18 cellular contexts compared by ENCODE assay signal in genomic region chr2:36441065-36441625, GRCh38.
DNase-seq lines count a peak whose midpoint lies in the region; ATAC-seq and TF ChIP-seq lines count a peak whose summit lies in the region.
"Had no signal": no experiment of that assay in that cellular context is flagged by ENCODE, and none has a peak within 500 bp of the region (broad histone marks: within the 10 kb centered on the region; RNA-seq: fewer than 3 reads in every experiment).

No MANE protein-coding gene starts in this region.

- WGBS in IMR-90 (ENCODE audit: extremely low coverage in 2 of 2, insufficient read length in 1 of 2), 2 experiments: 81% methylated on average over 10 of the region's 13 CpGs; no CpG with 5 or more reads in 1 of the 2 experiments
- 60 to 78% methylated on average over 1 to 13 of the region's 13 CpGs for WGBS in transverse colon (ENCODE audit: low coverage in 1 of 2), 2 donors

- H3K9me3 ChIP-seq in IMR-90 (ENCODE audit: control insufficient read depth, insufficient read depth, low read length) (no peaks in the 10 kb centered on the region), transverse colon (no peaks in the 10 kb centered on the region), A673 (ENCODE audit: low read depth, low read length, poor library complexity, severe bottlenecking) (no peaks in the 10 kb centered on the region)

- peak overlapping the region; percentile 1 for H2AK9ac ChIP-seq in IMR-90 (replicated peaks; ENCODE audit: low read depth, low read length, poor library complexity)

- dilution Hi-C loops in IMR-90 (cut with HindIII; ENCODE audit: low sequenced_read_pairs, unreplicated experiment): no loop called here

- peaks cover 21% of the 10 kb centered on the region for H3K4me1 ChIP-seq in IMR-90 (ENCODE audit: control insufficient read depth, insufficient read depth, low read length)
- H3K4me1 ChIP-seq in transverse colon: peaks cover 0 to 20% (median 10%) of the 10 kb centered on the region in 4 donors
- H3K4me1 ChIP-seq in A673 (ENCODE audit: insufficient read depth, low read length, poor library complexity, severe bottlenecking): no peaks in the 10 kb centered on the region
- H3K4me1 ChIP-seq in foreskin keratinocyte: peaks cover 12% of the 10 kb centered on the region

- TF ChIP-seq POLR2A in IMR-90 (IDR thresholded peaks at IDR 0.05; ENCODE audit: low read depth, low read length) (no peak), transverse colon (IDR thresholded peaks at IDR 0.05) (no peak)

- peak overlapping the region; percentile 26 for H4K91ac ChIP-seq in IMR-90 (ENCODE audit: insufficient read depth, low read depth, low read length)

- no peak for TF ChIP-seq CTCF in IMR-90 (conservative IDR thresholded peaks at IDR 0.05; ENCODE audit: low read depth, low read length)
- no peak for TF ChIP-seq CTCF in coronary artery (IDR thresholded peaks at IDR 0.05)
- TF ChIP-seq CTCF in nephron progenitor cell (IDR thresholded peaks at IDR 0.05): no peak
- no peak for TF ChIP-seq CTCF in transverse colon (IDR thresholded peaks at IDR 0.05)
- no peak for TF ChIP-seq CTCF in A673 (conservative IDR thresholded peaks at IDR 0.05; ENCODE audit: low read depth, low read length)
- TF ChIP-seq CTCF in foreskin keratinocyte (conservative IDR thresholded peaks at IDR 0.05): no peak

- no peaks in the 10 kb centered on the region for H3K27me3 ChIP-seq in IMR-90 (ENCODE audit: control insufficient read depth, insufficient read depth, low read length)
- H3K27me3 ChIP-seq in transverse colon: no peaks in the 10 kb centered on the region
- H3K27me3 ChIP-seq in A673 (replicated peaks; ENCODE audit: insufficient read depth, low read depth, low read length, poor library complexity): no peaks in the 10 kb centered on the region
- no peaks in the 10 kb centered on the region for H3K27me3 ChIP-seq in foreskin keratinocyte
- H3K27me3 ChIP-seq: hepatocyte had no signal

- CTCF ChIA-PET in IMR-90 (lab: Yijun Ruan, JAX): no interaction called here
- CTCF ChIA-PET in A673 (lab: Charles Lee): no interaction called here

- H3K9ac ChIP-seq in IMR-90 (ENCODE audit: low read depth, low read length): peak overlapping the region; percentile 0; the same call in 1 of the 2 replicates

- H2AFZ ChIP-seq in IMR-90 (replicated peaks; ENCODE audit: low read length, poor library complexity): no peak overlapping the region
- H2AFZ ChIP-seq: hepatocyte had no signal

- H4K20me1 ChIP-seq in IMR-90 (ENCODE audit: insufficient read depth, low read length): peaks cover 36% of the 10 kb centered on the region; the same call in 1 of the 2 replicates

- peak overlapping the region; percentile 61 for H3K4me2 ChIP-seq in IMR-90 (ENCODE audit: low read depth, low read length)
- H3K4me2 ChIP-seq: hepatocyte had no signal

- H2AK5ac ChIP-seq in IMR-90 (ENCODE audit: low read depth, low read length): peak overlapping the region; percentile 33; the same call in 1 of the 2 replicates

- H3K79me1 ChIP-seq in IMR-90 (ENCODE audit: low read depth in 1 of 2, low read length in 2 of 2): peaks cover 49 to 71% of the 10 kb centered on the region in 2 experiments

- H3K23ac ChIP-seq in IMR-90 (ENCODE audit: low read depth, low read length): peak overlapping the region; percentile 83

- peak overlapping the region; percentile 54 for H3K14ac ChIP-seq in IMR-90 (replicated peaks; ENCODE audit: low read depth, low read length)

- peak overlapping the region; percentile 68 for H3K27ac Mint-ChIP-seq in nephron progenitor cell
- H3K27ac Mint-ChIP-seq: activated CD4-positive, alpha-beta T cell treated with anti-CD3 and anti-CD28 coated beads for 36 hours; activated naive CD8-positive, alpha-beta T cell treated with anti-CD3 and anti-CD28 coated beads, Interleukin-2, amount 50 U/mL, for 24 hours had no signal

- no peak for TF ChIP-seq EP300 in transverse colon (IDR thresholded peaks at IDR 0.05; ENCODE audit: low read depth)

- peaks cover 58% of the 10 kb centered on the region for H3K36me3 Mint-ChIP-seq in nephron progenitor cell (ENCODE audit: low read depth)

- peak overlapping the region; percentile 73 for H3K4ac ChIP-seq in IMR-90 (ENCODE audit: low read depth, low read length)

- H3K27ac ChIP-seq in IMR-90 (ENCODE audit: insufficient read depth, low read length) (peak overlapping the region; percentile 35), coronary artery (peak overlapping the region; percentile 73 to 88), transverse colon (peak overlapping the region; percentile 25 to 68 (median 63)), A673 (ENCODE audit: low read depth, low read length, poor library complexity, severe bottlenecking) (no peak overlapping the region), foreskin keratinocyte (no peak overlapping the region)
- H3K27ac ChIP-seq: hepatocyte had no signal

- H3K9me3 Mint-ChIP-seq in nephron progenitor cell: no peaks in the 10 kb centered on the region
- H3K9me3 Mint-ChIP-seq: activated naive CD8-positive, alpha-beta T cell treated with anti-CD3 and anti-CD28 coated beads, Interleukin-2, amount 50 U/mL, for 24 hours had no signal

- no peak for DNase-seq in IMR-90
- no peak for DNase-seq in coronary artery (ENCODE audit: low spot score)
- DNase-seq in nephron progenitor cell: no peak
- DNase-seq in transverse colon: no peak
- DNase-seq in A673 (ENCODE audit: low spot score): no peak
- no peak for DNase-seq in D341Med (ENCODE audit: low spot score)
- DNase-seq in KBM-7: no peak
- DNase-seq in foreskin keratinocyte: no peak
- DNase-seq: activated CD4-positive, alpha-beta T cell treated with anti-CD3 and anti-CD28 coated beads for 36 hours; activated naive CD8-positive, alpha-beta T cell treated with anti-CD3 and anti-CD28 coated beads, Interleukin-2, amount 50 U/mL, for 24 hours; GDM1; islet precursor cell; mesenchymal stem cell; NCI-H1694; retina; stimulated activated CD4-positive, alpha-beta T cell treated with anti-CD3 and anti-CD28 coated beads, Interleukin-15, amount 100 ng/mL, for 24 hours; stimulated activated naive CD4-positive, alpha-beta T cell treated with Interleukin-2 at 50 U/mL for 16 hours had no signal

- POLR2A ChIA-PET in IMR-90 (lab: Charles Lee; ENCODE audit: unreplicated experiment) (no interaction called here), A673 (lab: Charles Lee; ENCODE audit: low non-redundant PET) (no interaction called here)

- H3K4me1 Mint-ChIP-seq in nephron progenitor cell: peaks cover 37% of the 10 kb centered on the region

- no peak overlapping the region for H3K4me3 Mint-ChIP-seq in nephron progenitor cell
- H3K4me3 Mint-ChIP-seq: activated CD4-positive, alpha-beta T cell treated with anti-CD3 and anti-CD28 coated beads for 36 hours; activated naive CD8-positive, alpha-beta T cell treated with anti-CD3 and anti-CD28 coated beads, Interleukin-2, amount 50 U/mL, for 24 hours had no signal

- peaks cover 36% of the 10 kb centered on the region for H3K9me1 ChIP-seq in IMR-90 (ENCODE audit: insufficient read depth, low read length)

- peak overlapping the region; percentile 33; the same call in 1 of the 2 replicates for H2BK20ac ChIP-seq in IMR-90 (ENCODE audit: low read depth, low read length)

- in situ Hi-C loops in IMR-90 (cut with MboI; ENCODE audit: low sequenced_read_pairs): no loop called here
- in situ Hi-C loops in transverse colon (cut with MboI; ENCODE audit: low pct_ligation_motif_present in 1 of 4, low pct_unique_long_range_greater_than_20kb in 1 of 4, low sequenced_read_pairs in 3 of 4): no loop called here
- in situ Hi-C loops in KBM-7 (cut with MboI; ENCODE audit: low pct_unique_long_range_greater_than_20kb, low sequenced_read_pairs): no loop called here

- H3K36me3 ChIP-seq in IMR-90 (ENCODE audit: control insufficient read depth, insufficient read depth, low read length) (peaks cover 25% of the 10 kb centered on the region), transverse colon (peaks cover 0 to 5% (median 2%) of the 10 kb centered on the region in 4 donors), A673 (ENCODE audit: insufficient read depth, low read length, poor library complexity, severe bottlenecking) (peaks cover 5% of the 10 kb centered on the region)

- BruUV-seq in IMR-90 (replicated peaks; lab: Mats Ljungman, UMichigan) (no TSS peak), A673 (replicated peaks; lab: Mats Ljungman, UMichigan) (no TSS peak)

- H2BK120ac ChIP-seq in IMR-90 (ENCODE audit: low read depth, low read length): peak overlapping the region; percentile 62

- TF ChIP-seq RAD21 in IMR-90 (IDR thresholded peaks at IDR 0.05; ENCODE audit: low read length): no peak

- H3K56ac ChIP-seq in IMR-90 (ENCODE audit: extremely low read depth, insufficient read depth, low read length): no peak overlapping the region

- H2BK15ac ChIP-seq in IMR-90 (ENCODE audit: low read depth, low read length): peak overlapping the region; percentile 12; the same call in 1 of the 3 replicates

- peak overlapping the region; percentile 51 for H4K5ac ChIP-seq in IMR-90 (ENCODE audit: low read depth, low read length)

- no peaks in the 10 kb centered on the region for H3K27me3 Mint-ChIP-seq in nephron progenitor cell (ENCODE audit: low read depth, poor library complexity)
- H3K27me3 Mint-ChIP-seq: activated CD4-positive, alpha-beta T cell treated with anti-CD3 and anti-CD28 coated beads for 36 hours had no signal

- intact Hi-C loops in IMR-90 (cut with micrococcal nuclease): no loop called here
- intact Hi-C loops in transverse colon (cut with DNase I; ENCODE audit: low total_unique reads): no loop called here
- intact Hi-C loops in A673 (cut with micrococcal nuclease; ENCODE audit: unreplicated experiment): no loop called here

- H4K8ac ChIP-seq in IMR-90 (ENCODE audit: low read depth in 2 of 2, low read length in 2 of 2): peak overlapping the region; percentile 4 to 54; a peak in 3 of 4 replicates

- H3K18ac ChIP-seq in IMR-90 (ENCODE audit: low read depth, low read length): peak overlapping the region; percentile 52

- peak overlapping the region; percentile 58 for H2BK5ac ChIP-seq in IMR-90 (ENCODE audit: low read depth, low read length, poor library complexity, severe bottlenecking)

- ATAC-seq in IMR-90 (ENCODE audit: low read depth) (no peak), foreskin keratinocyte (no peak)
- ATAC-seq: activated naive CD8-positive, alpha-beta T cell treated with anti-CD3 and anti-CD28 coated beads, Interleukin-2, amount 50 U/mL, for 24 hours had no signal

- no peak overlapping the region for H3K4me3 ChIP-seq in IMR-90 (ENCODE audit: insufficient read depth, low read depth, low read length)
- H3K4me3 ChIP-seq in coronary artery: peak overlapping the region; percentile 7
- no peak overlapping the region for H3K4me3 ChIP-seq in transverse colon
- no peak overlapping the region for H3K4me3 ChIP-seq in A673 (ENCODE audit: low read depth, low read length, poor library complexity, severe bottlenecking)
- H3K4me3 ChIP-seq: hepatocyte had no signal

TF ChIP-seq in IMR-90, 13 proteins besides CTCF, POLR2A, EP300 and RAD21 (continues in another document):
- TF ChIP-seq SMC3 (IDR thresholded peaks at IDR 0.05; ENCODE audit: low read depth, low read length) (no peak), RCOR1 (IDR thresholded peaks at IDR 0.05; ENCODE audit: insufficient replicate concordance, low read length) (no peak), CHD1 (IDR thresholded peaks at IDR 0.05; ENCODE audit: low read depth, low read length) (no peak), MAFK (IDR thresholded peaks at IDR 0.05; ENCODE audit: low read depth, low read length) (no peak), RFX5 (IDR thresholded peaks at IDR 0.05; ENCODE audit: low read depth, low read length) (no peak)

Comparison
In these comparisons a context has a peak if more than half of its experiments do, and no peak if none do; other contexts are left out.
1. H3K27ac ChIP-seq: peak in IMR-90 (single experiment), coronary artery (2 of 2) and transverse colon (4 of 4); none in A673 (single experiment) and foreskin keratinocyte (single experiment).